In the genomic region with DNA sequence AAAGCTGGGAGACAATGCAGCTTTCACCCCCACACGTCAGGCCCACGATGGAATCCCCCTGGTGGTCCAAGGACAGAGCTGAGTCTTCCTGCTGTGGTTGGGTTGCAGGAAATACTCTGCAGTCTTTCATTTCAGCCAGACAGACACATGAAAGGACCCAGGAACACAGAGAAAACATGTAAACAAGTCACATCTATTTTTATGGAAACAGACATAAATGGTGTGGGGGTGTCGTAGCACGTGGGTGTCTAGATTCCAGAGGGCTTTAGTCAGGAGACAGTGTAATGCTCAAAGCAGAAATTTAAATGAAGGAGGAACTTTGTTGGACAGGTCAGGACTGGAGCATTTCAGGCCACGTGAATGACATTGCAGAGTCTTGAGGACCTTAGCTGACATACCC, we compare ENCODE assay signal across 20 cellular contexts.
DNase-seq lines count a peak whose midpoint lies in the region; ATAC-seq and TF ChIP-seq lines count a peak whose summit lies in the region.
"Had no signal": no experiment of that assay in that cellular context is flagged by ENCODE, and none has a peak within 500 bp of the region (broad histone marks: within the 10 kb centered on the region; RNA-seq: fewer than 3 reads in every experiment).

No MANE protein-coding gene starts in this region.

- DNase-seq in EL (peak; percentile 11), UCSD-AML1 (lab: John Stamatoyannopoulos, UW; ENCODE audit: unreplicated experiment) (peak; percentile 7), endodermal cell (no peak), non-pigmented ciliary epithelial cell (ENCODE audit: low read depth) (peak; percentile 71), adrenal gland (no peak), aorta (no peak), endothelial cell (ENCODE audit: low spot score) (no peak), NCI-H526 treated with DMSO at 0.1 percent for 48 hours (lab: John Stamatoyannopoulos, UW) (no peak)
- DNase-seq: activated CD4-positive, alpha-beta T cell treated with anti-CD3 and anti-CD28 coated beads for 48 hours; central memory CD4-positive, alpha-beta T cell; glutamatergic neuron; MG63; midbrain; NCI-H1694; stimulated activated CD4-positive, alpha-beta T cell treated with anti-CD3 and anti-CD28 coated beads, Interleukin-2, amount 100 ng/mL, for 24 hours; stimulated activated naive B cell treated with anti-CD40 and anti-IgM and Interleukin-4, amounts not matched to agents 10 μg/mL and 1 μg/mL and 100 μg/mL, for 72 hours; SW 1271; thyroid gland had no signal

- H3K9me3 ChIP-seq in endodermal cell (ENCODE audit: control insufficient read depth, low read length): no peaks in the 10 kb centered on the region
- no peaks in the 10 kb centered on the region for H3K9me3 ChIP-seq in adrenal gland (replicated peaks in 1 of 3)
- H3K9me3 ChIP-seq in aorta (ENCODE audit: control insufficient read depth, low read length): peaks cover 1% of the 10 kb centered on the region
- H3K9me3 ChIP-seq: esophagus muscularis mucosa, MG63, thyroid gland had no signal

- intact Hi-C loops in adrenal gland (cut with DNase I) (no loop called here), aorta (cut with DNase I) (no loop called here)

- H3K4me3 ChIP-seq in endodermal cell (ENCODE audit: low read length) (no peak overlapping the region), adrenal gland (no peak overlapping the region), aorta (ENCODE audit: low read length in 2 of 2) (no peak overlapping the region)
- H3K4me3 ChIP-seq: esophagus muscularis mucosa, MG63, thyroid gland had no signal

- H3K4me1 ChIP-seq in endodermal cell (ENCODE audit: control insufficient read depth, insufficient read depth, low read length) (peaks cover 5% of the 10 kb centered on the region), adrenal gland (replicated peaks in 1 of 2) (no peaks in the 10 kb centered on the region), aorta (ENCODE audit: control insufficient read depth in 1 of 2, insufficient read depth in 2 of 2, low read length in 2 of 2) (peaks cover 2 to 3% of the 10 kb centered on the region in 2 donors)
- H3K4me1 ChIP-seq: esophagus muscularis mucosa, thyroid gland had no signal

- no peak for ATAC-seq in aorta (ENCODE audit: low FRiP score)
- ATAC-seq: stimulated activated naive B cell treated with anti-CD40 and anti-IgM and Interleukin-4, amounts not matched to agents 10 μg/mL and 1 μg/mL and 100 μg/mL, for 72 hours had no signal

- no peak for TF ChIP-seq POLR2A in adrenal gland (IDR thresholded peaks at IDR 0.05)

- H3K27me3 Mint-ChIP-seq in endodermal cell (ENCODE audit: insufficient read depth) (no peaks in the 10 kb centered on the region), endothelial cell (ENCODE audit: unreplicated experiment) (no peaks in the 10 kb centered on the region)
- H3K27me3 Mint-ChIP-seq: progenitor cell of endocrine pancreas; stimulated activated naive B cell treated with anti-CD40 and anti-IgM and Interleukin-4, amounts not matched to agents 10 μg/mL and 1 μg/mL and 100 μg/mL, for 72 hours had no signal

- H3K27ac ChIP-seq in endodermal cell (ENCODE audit: low read depth, low read length) (no peak overlapping the region), adrenal gland (no peak overlapping the region), aorta (ENCODE audit: low read depth in 1 of 2, low read length in 2 of 2) (peak overlapping the region in 1 of 2 donors; percentile 52)
- H3K27ac ChIP-seq: esophagus muscularis mucosa, thyroid gland had no signal

- no peaks in the 10 kb centered on the region for H3K36me3 Mint-ChIP-seq in endodermal cell (ENCODE audit: low read depth)
- no peaks in the 10 kb centered on the region for H3K36me3 Mint-ChIP-seq in endothelial cell (ENCODE audit: low read depth, unreplicated experiment)
- H3K36me3 Mint-ChIP-seq: stimulated activated naive B cell treated with anti-CD40 and anti-IgM and Interleukin-4, amounts not matched to agents 10 μg/mL and 1 μg/mL and 100 μg/mL, for 72 hours had no signal

- no peaks in the 10 kb centered on the region for H3K36me3 ChIP-seq in endodermal cell (ENCODE audit: control insufficient read depth, insufficient read depth, low read length)
- no peaks in the 10 kb centered on the region for H3K36me3 ChIP-seq in adrenal gland (replicated peaks in 1 of 2)
- H3K36me3 ChIP-seq in aorta (ENCODE audit: control insufficient read depth in 1 of 2, insufficient read depth in 2 of 2, low read length in 1 of 2): no peaks in the 10 kb centered on the region
- H3K36me3 ChIP-seq: esophagus muscularis mucosa, MG63, thyroid gland had no signal

- peak; percentile 44 for TF ChIP-seq CTCF in endodermal cell (conservative IDR thresholded peaks at IDR 0.05)
- TF ChIP-seq CTCF in adrenal gland (IDR thresholded peaks at IDR 0.05): no peak
- TF ChIP-seq CTCF in endothelial cell (IDR thresholded peaks at IDR 0.05; ENCODE audit: unreplicated experiment): no peak

- H3K9ac ChIP-seq in endodermal cell (ENCODE audit: extremely low read depth, low read length, poor library complexity, severe bottlenecking): no peak overlapping the region

- no peaks in the 10 kb centered on the region for H3K9me3 Mint-ChIP-seq in endodermal cell
- H3K9me3 Mint-ChIP-seq in endothelial cell (ENCODE audit: unreplicated experiment): no peaks in the 10 kb centered on the region

- H3K4me1 Mint-ChIP-seq in endodermal cell: peaks cover 19% of the 10 kb centered on the region
- H3K4me1 Mint-ChIP-seq in endothelial cell (ENCODE audit: unreplicated experiment): peaks cover 4% of the 10 kb centered on the region
- H3K4me1 Mint-ChIP-seq: stimulated activated naive B cell treated with anti-CD40 and anti-IgM and Interleukin-4, amounts not matched to agents 10 μg/mL and 1 μg/mL and 100 μg/mL, for 72 hours had no signal

- 51 to 78% methylated on average over 4 to 5 of the region's 5 CpGs for WGBS in endodermal cell (ENCODE audit: insufficient coverage in 1 of 2, insufficient read length in 1 of 2), 2 experiments
- 62 to 83% (median 69%) methylated on average over 5 of the region's 5 CpGs for WGBS in adrenal gland, 4 donors
- WGBS in aorta, 2 donors: 23 to 50% methylated on average over 5 of the region's 5 CpGs

- H3K27me3 ChIP-seq in endodermal cell (ENCODE audit: control insufficient read depth, insufficient read depth, low read length, poor library complexity, severe bottlenecking): no peaks in the 10 kb centered on the region
- H3K27me3 ChIP-seq in adrenal gland: no peaks in the 10 kb centered on the region
- no peaks in the 10 kb centered on the region for H3K27me3 ChIP-seq in aorta (ENCODE audit: control insufficient read depth in 1 of 2, insufficient read depth in 2 of 2, low read length in 1 of 2)
- H3K27me3 ChIP-seq: esophagus muscularis mucosa, MG63, thyroid gland had no signal

- H3K27ac Mint-ChIP-seq in endodermal cell (no peak overlapping the region), endothelial cell (ENCODE audit: unreplicated experiment) (no peak overlapping the region)
- H3K27ac Mint-ChIP-seq: progenitor cell of endocrine pancreas; stimulated activated naive B cell treated with anti-CD40 and anti-IgM and Interleukin-4, amounts not matched to agents 10 μg/mL and 1 μg/mL and 100 μg/mL, for 72 hours had no signal

- H3K4me3 Mint-ChIP-seq in endodermal cell: no peak overlapping the region
- H3K4me3 Mint-ChIP-seq in endothelial cell (ENCODE audit: unreplicated experiment): no peak overlapping the region
- H3K4me3 Mint-ChIP-seq: stimulated activated naive B cell treated with anti-CD40 and anti-IgM and Interleukin-4, amounts not matched to agents 10 μg/mL and 1 μg/mL and 100 μg/mL, for 72 hours had no signal

Comparison
In these comparisons a context has a peak if more than half of its experiments do, and no peak if none do; other contexts are left out.
1. DNase-seq: peak in EL (single experiment), UCSD-AML1 (single experiment) and non-pigmented ciliary epithelial cell (single experiment); none in endodermal cell (single experiment), adrenal gland (0 of 7), aorta (0 of 2), endothelial cell (single experiment) and NCI-H526 treated with DMSO at 0.1 percent for 48 hours (single experiment).